ENCODE assay signal across 21 cellular contexts in genomic region chr6:150662814-150663213, GRCh38.
DNase-seq lines count a peak whose midpoint lies in the region; ATAC-seq, FAIRE-seq and TF ChIP-seq lines count a peak whose summit lies in the region.
"Had no signal": no experiment of that assay in that cellular context is flagged by ENCODE, and none has a peak within 500 bp of the region (broad histone marks: within the 10 kb centered on the region; RNA-seq: fewer than 3 reads in every experiment).

No MANE protein-coding gene starts in this region.

- in situ Hi-C loops in HepG2 (cut with HindIII; ENCODE audit: extremely low pct_ligation_motif_present, low pct_unique_long_range_greater_than_20kb), result no loop called here

- no peaks in the 10 kb centered on the region for H3K9me3 ChIP-seq in HepG2 (ENCODE audit: low read length)
- H3K9me3 ChIP-seq: Caco-2 had no signal

- ATAC-seq in HepG2, result no peak
- no peak for ATAC-seq in naive B cell (ENCODE audit: low read depth in 2 of 2)
- no peak for ATAC-seq in HG02759 (IDR thresholded peaks at IDR 0.05; ENCODE audit: unreplicated experiment)
- no peak for ATAC-seq in HG03095 (IDR thresholded peaks at IDR 0.05; ENCODE audit: unreplicated experiment)
- ATAC-seq in GM21825 (IDR thresholded peaks at IDR 0.05; ENCODE audit: unreplicated experiment), result no peak
- ATAC-seq: GM23338, K562 had no signal

- no peaks in the 10 kb centered on the region for H4K20me1 ChIP-seq in HepG2 (ENCODE audit: insufficient read depth, low read length)

- no peak for FAIRE-seq in HepG2 (lab: Jason Lieb, UNC)
- FAIRE-seq: A204.1, D721Med, G401.6, GM12891, GM19239, H54, K562 had no signal

- H3K36me3 Mint-ChIP-seq in naive B cell, result peaks cover 16 to 20% of the 10 kb centered on the region in 2 donors

- TF ChIP-seq POLR2A in HepG2 (IDR thresholded peaks at IDR 0.05; ENCODE audit: insufficient read depth in 1 of 2, low read depth in 2 of 2, low read length in 2 of 2), result no peak

- 10% methylated on average over 5 of the region's 5 CpGs for WGBS in HepG2 (ENCODE audit: low lambda C conversion rate)

- CTCF ChIA-PET in HepG2 (lab: Yijun Ruan, JAX; ENCODE audit: low intra/inter-chr PET ratio, low total read pairs), result no interaction called here

- H3K4me1 Mint-ChIP-seq in naive B cell, result peaks cover 39 to 77% (median 66%) of the 10 kb centered on the region in 3 donors
- H3K4me1 Mint-ChIP-seq: GM23338 had no signal

- H3K27ac ChIP-seq in HepG2 (ENCODE audit: extremely low read length, insufficient read depth, low read length), result no peak overlapping the region
- H3K27ac ChIP-seq: C4-2B, HL-60 had no signal

- H3K4me3 ChIP-seq in HepG2 (replicated peaks in 1 of 3; ENCODE audit: insufficient read depth in 1 of 3, low read depth in 2 of 3, low read length in 3 of 3), result no peak overlapping the region
- H3K4me3 ChIP-seq: GM23338, K562 had no signal

- peak; percentile 39 for DNase-seq in NCI-H146 treated with DMSO at 0.1 percent for 48 hours (lab: John Stamatoyannopoulos, UW; ENCODE audit: unreplicated experiment)
- no peak for DNase-seq in HepG2 (ENCODE audit: low spot score)
- no peak for DNase-seq in naive B cell
- DNase-seq: ACHN; Caco-2; CD4-positive, alpha-beta T cell; HCEC 1CT; IMR-90 had no signal

- no peak for TF ChIP-seq CTCF in HepG2 (CRISPR knock-in tag; IDR thresholded peaks at IDR 0.05)

- no peaks in the 10 kb centered on the region for H3K9me3 Mint-ChIP-seq in naive B cell
- H3K9me3 Mint-ChIP-seq: CD4-positive, alpha-beta T cell; GM23338 had no signal

- peak overlapping the region in 5 of 6 donors; percentile 33 to 87 (median 80) for H3K27ac Mint-ChIP-seq in naive B cell
- H3K27ac Mint-ChIP-seq: CD4-positive, alpha-beta T cell; GM23338 had no signal

- no peaks in the 10 kb centered on the region for H3K27me3 ChIP-seq in HepG2 (ENCODE audit: control insufficient read depth in 1 of 2, insufficient read depth in 2 of 2, low read length in 2 of 2)

- no peak overlapping the region for H3K9ac ChIP-seq in HepG2 (ENCODE audit: insufficient read depth, low read depth, low read length)

- H3K4me3 Mint-ChIP-seq in naive B cell, result no peak overlapping the region
- H3K4me3 Mint-ChIP-seq: CD4-positive, alpha-beta T cell; GM23338 had no signal

- TF ChIP-seq EP300 in HepG2 (IDR thresholded peaks at IDR 0.05; ENCODE audit: low read depth in 2 of 2, low read length in 2 of 2) (no peak), HepG2 (CRISPR knock-in tag; IDR thresholded peaks at IDR 0.05; ENCODE audit: borderline replicate concordance) (no peak)

- H3K4me1 ChIP-seq in HepG2 (ENCODE audit: insufficient read depth, low read length), result peaks cover under 1% of the 10 kb centered on the region; the same call in 1 of the 2 replicates

- no peaks in the 10 kb centered on the region for H3K79me2 ChIP-seq in HepG2 (ENCODE audit: insufficient read depth, low read length)

- H3K27me3 Mint-ChIP-seq in naive B cell, result no peaks in the 10 kb centered on the region
- H3K27me3 Mint-ChIP-seq: CD4-positive, alpha-beta T cell had no signal

- BruUV-seq in HepG2 (replicated peaks; lab: Mats Ljungman, UMichigan), result no TSS peak

- no peak overlapping the region for H2AFZ ChIP-seq in HepG2 (ENCODE audit: low read length)
- H2AFZ ChIP-seq: GM23338 had no signal

- H3K36me3 ChIP-seq in HepG2 (replicated peaks in 1 of 2; ENCODE audit: control insufficient read depth in 1 of 2, insufficient read depth in 2 of 2, low read length in 2 of 2), result no peaks in the 10 kb centered on the region

- H3K4me2 ChIP-seq in HepG2 (ENCODE audit: low read depth, low read length), result no peak overlapping the region
- H3K4me2 ChIP-seq: GM23338 had no signal

- POLR2A ChIA-PET in HepG2 (lab: Yijun Ruan, JAX), result no interaction called here

- intact Hi-C loops in HepG2 (cut with micrococcal nuclease; ENCODE audit: unreplicated experiment), result no loop called here

- TF ChIP-seq RAD21 in HepG2 (CRISPR knock-in tag; IDR thresholded peaks at IDR 0.05), result no peak

TF ChIP-seq in HepG2, 621 proteins besides CTCF, POLR2A, EP300 and RAD21:
- peak in 1 of 2 experiments; percentile 40; a peak in 1 of 4 replicates for TF ChIP-seq NR2F1 (CRISPR knock-in tag; IDR thresholded peaks at IDR 0.05)
- TF ChIP-seq NR2F2 (IDR thresholded peaks at IDR 0.05; ENCODE audit: borderline replicate concordance, low read depth), result peak; percentile 34; the same call in 1 of the 2 replicates
- TF ChIP-seq FOXP1 (IDR thresholded peaks at IDR 0.05), result no peak
- TF ChIP-seq FOXP1 (CRISPR knock-in tag; IDR thresholded peaks at IDR 0.05), result no peak
TF ChIP-seq in HepG2: peak in this region for 2.
